Comparison of ENCODE assay signal across 1 cellular context in genomic region chr11:32893947-32894827, GRCh38.
TF ChIP-seq lines count a peak whose summit lies in the region.

No MANE protein-coding gene starts in this region.

TF ChIP-seq in endothelial cell of umbilical vein, 7 proteins besides CTCF, POLR2A, EP300 and RAD21 (continued from another document):
- TF ChIP-seq MAX (IDR thresholded peaks at IDR 0.05; ENCODE audit: insufficient read depth, insufficient read length) (no peak), JUN (IDR thresholded peaks at IDR 0.05; ENCODE audit: borderline replicate concordance, insufficient read depth, insufficient read length, low read depth) (peak; percentile 60), FOS (IDR thresholded peaks at IDR 0.05; ENCODE audit: borderline replicate concordance, insufficient read depth, low read length) (no peak), POLR2AphosphoS5 (IDR thresholded peaks at IDR 0.05; ENCODE audit: insufficient read depth, low read depth, low read length) (peak; percentile 27)
